28 cellular contexts compared by ENCODE assay signal in the genomic region with DNA sequence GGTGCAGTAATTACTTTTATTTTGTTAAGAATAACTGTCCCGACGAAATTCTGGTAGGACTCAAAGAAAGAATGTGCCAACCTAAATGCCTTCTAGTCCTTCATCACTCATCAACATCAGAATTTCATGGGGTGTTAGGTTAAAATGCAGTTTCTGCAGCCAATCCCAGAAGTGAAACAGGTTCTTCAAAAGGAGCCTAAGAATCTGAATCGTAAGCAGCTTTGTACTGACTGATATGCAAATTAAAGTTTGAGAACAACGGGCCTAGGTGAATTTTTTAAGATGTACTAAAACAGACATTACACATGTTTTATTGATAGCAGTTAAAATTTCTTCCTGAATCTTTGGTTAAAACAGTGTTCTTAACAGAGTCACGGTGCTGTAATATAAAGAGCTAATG.
"Had no signal": no experiment of that assay in that cellular context is flagged by ENCODE, and none has a peak within 500 bp of the region (broad histone marks: within the 10 kb centered on the region; RNA-seq: fewer than 3 reads in every experiment).

No MANE protein-coding gene starts in this region.

- H3K9me3 ChIP-seq: colonic mucosa, esophagus squamous epithelium, left ventricle myocardium inferior, neutrophil, ovary, right lobe of liver, testis, transverse colon had no signal

- H3K4me3 Mint-ChIP-seq: activated CD4-positive, alpha-beta T cell treated with anti-CD3 and anti-CD28 coated beads for 36 hours; activated CD8-positive, alpha-beta T cell treated with anti-CD3 and anti-CD28 coated beads, Interleukin-2, amount 10 ng/mL, durations not matched to agents 7 days and 5 days; activated naive CD8-positive, alpha-beta T cell; activated T-cell treated with anti-CD3 and anti-CD28 coated beads, Interleukin-2, amount 50 U/mL, for 72 hours; brain; nephron progenitor cell had no signal

- H3K27ac Mint-ChIP-seq: activated CD4-positive, alpha-beta T cell treated with anti-CD3 and anti-CD28 coated beads for 36 hours; activated CD8-positive, alpha-beta T cell treated with anti-CD3 and anti-CD28 coated beads, Interleukin-2, amount 10 ng/mL, durations not matched to agents 7 days and 5 days; activated naive CD8-positive, alpha-beta T cell; activated T-cell treated with anti-CD3 and anti-CD28 coated beads, Interleukin-2, amount 50 U/mL, for 72 hours; nephron progenitor cell had no signal

- DNase-seq: activated CD4-positive, alpha-beta T cell treated with anti-CD3 and anti-CD28 coated beads for 36 hours; activated CD4-positive, CD25-positive, alpha-beta regulatory T cell; activated CD8-positive, alpha-beta T cell treated with anti-CD3 and anti-CD28 coated beads, Interleukin-2, amount 10 ng/mL, durations not matched to agents 7 days and 5 days; activated naive CD4-positive, alpha-beta T cell treated with Interleukin-2 at 50 U/mL for 16 hours; activated T-cell treated with anti-CD3 and anti-CD28 coated beads for 4 hours; activated T-cell treated with anti-CD3 and anti-CD28 coated beads, Interleukin-2, amount 50 U/mL, for 72 hours; aorta; cerebellar nuclear complex; colonic mucosa; effector CD8-positive, alpha-beta T cell; esophagus squamous epithelium; foreskin melanocyte; left ventricle myocardium inferior; mesendoderm; nephron progenitor cell; ovary; right lobe of liver; stimulated activated CD4-positive, alpha-beta T cell treated with anti-CD3 and anti-CD28 coated beads, Interleukin-2, amount 100 ng/mL, for 48 hours; stimulated activated naive CD4-positive, alpha-beta T cell treated with Interleukin-2 at 50 U/mL for 16 hours; testis; transverse colon had no signal

- H3K4me3 ChIP-seq: cardiac muscle cell, colonic mucosa, esophagus squamous epithelium, left ventricle myocardium inferior, lung, ovary, right lobe of liver, testis, transverse colon had no signal

- H3K27ac ChIP-seq: cardiac muscle cell, colonic mucosa, epithelial cell of prostate, left ventricle myocardium inferior, neutrophil, ovary, right lobe of liver, testis, transverse colon had no signal

- ATAC-seq: activated CD4-positive, alpha-beta T cell treated with anti-CD3 and anti-CD28 coated beads for 36 hours; activated CD8-positive, alpha-beta T cell treated with anti-CD3 and anti-CD28 coated beads, Interleukin-2, amount 10 ng/mL, durations not matched to agents 7 days and 5 days; activated T-cell treated with anti-CD3 and anti-CD28 coated beads, Interleukin-2, amount 50 U/mL, for 72 hours; right lobe of liver had no signal

- H3K4me1 ChIP-seq: colonic mucosa, testis had no signal

- H3K36me3 ChIP-seq: cardiac muscle cell, colonic mucosa, esophagus squamous epithelium, left ventricle myocardium inferior, neutrophil, ovary, right lobe of liver, transverse colon had no signal

- H3K27me3 Mint-ChIP-seq: activated CD4-positive, alpha-beta T cell treated with anti-CD3 and anti-CD28 coated beads for 36 hours; activated naive CD8-positive, alpha-beta T cell; brain; progenitor cell of endocrine pancreas had no signal

- H3K9me3 Mint-ChIP-seq: nephron progenitor cell had no signal

- H3K27me3 ChIP-seq: cardiac muscle cell, colonic mucosa, esophagus squamous epithelium, neutrophil, ovary, right lobe of liver, testis, transverse colon had no signal
